ENCODE assay signal across 16 cellular contexts in genomic region chr4:139962130-139962684, GRCh38.
DNase-seq lines count a peak whose midpoint lies in the region; ATAC-seq and TF ChIP-seq lines count a peak whose summit lies in the region.
"Had no signal": no experiment of that assay in that cellular context is flagged by ENCODE, and none has a peak within 500 bp of the region (broad histone marks: within the 10 kb centered on the region; RNA-seq: fewer than 3 reads in every experiment).

No MANE protein-coding gene starts in this region.

- peaks cover 44% of the 10 kb centered on the region for H3K4me1 Mint-ChIP-seq in type B pancreatic cell (ENCODE audit: unreplicated experiment)

- no peak overlapping the region for H3K4me3 Mint-ChIP-seq in type B pancreatic cell
- H3K4me3 Mint-ChIP-seq: CD8-positive, alpha-beta T cell had no signal

- no peak for TF ChIP-seq CTCF in type B pancreatic cell (conservative IDR thresholded peaks at IDR 0.05)

- no peaks in the 10 kb centered on the region for H3K27me3 Mint-ChIP-seq in type B pancreatic cell

- DNase-seq in NCI-H1417 (lab: John Stamatoyannopoulos, UW), result peak in 2 of 3 experiments; percentile 34 to 85
- DNase-seq in NCI-H748 treated with DMSO at 0.1 percent for 48 hours (lab: John Stamatoyannopoulos, UW), result peak; percentile 30
- no peak for DNase-seq in left lobe of liver (ENCODE audit: low spot score)
- DNase-seq in type B pancreatic cell (ENCODE audit: extremely low spot score, unreplicated experiment), result no peak
- no peak for DNase-seq in activated CD8-positive, alpha-beta memory T cell treated with anti-CD3 and anti-CD28 coated beads, Interleukin-2, amount 50 U/mL, for 4 hours
- DNase-seq in pons (ENCODE audit: low spot score), result no peak
- DNase-seq: BE2C; CD8-positive, alpha-beta T cell; GF-D8; MG63; NCI-H1694 treated with DMSO at 0.1 percent for 48 hours; NCI-H510A; NK-92 treated with Interleukin-12 subunit alpha and Interleukin-12 subunit beta, amount 100 ng/mL, for 24 hours had no signal

- peak overlapping the region; percentile 70 for H3K27ac Mint-ChIP-seq in type B pancreatic cell
- H3K27ac Mint-ChIP-seq: CD8-positive, alpha-beta T cell had no signal

- H3K9me3 Mint-ChIP-seq in type B pancreatic cell, result no peaks in the 10 kb centered on the region
- H3K9me3 Mint-ChIP-seq: CD8-positive, alpha-beta T cell had no signal

- ATAC-seq in left lobe of liver, result peak; percentile 38
- no peak for ATAC-seq in GM18520 (IDR thresholded peaks at IDR 0.05; ENCODE audit: unreplicated experiment)
- ATAC-seq in GM21825 (IDR thresholded peaks at IDR 0.05; ENCODE audit: unreplicated experiment), result no peak
- ATAC-seq: CD8-positive, alpha-beta T cell; HepG2 had no signal

- H3K36me3 Mint-ChIP-seq in type B pancreatic cell, result no peaks in the 10 kb centered on the region
- H3K36me3 Mint-ChIP-seq: CD8-positive, alpha-beta T cell had no signal

Comparison
In these comparisons a context has a peak if more than half of its experiments do, and no peak if none do; other contexts are left out.
1. DNase-seq: peak in NCI-H1417 (2 of 3) and NCI-H748 treated with DMSO at 0.1 percent for 48 hours (single experiment); none in left lobe of liver (single experiment), type B pancreatic cell (single experiment), activated CD8-positive, alpha-beta memory T cell treated with anti-CD3 and anti-CD28 coated beads, Interleukin-2, amount 50 U/mL, for 4 hours (single experiment) and pons (single experiment).